ENCODE assay signal across 2 cellular contexts in genomic region chr19:47529018-47529742, GRCh38.
TF ChIP-seq lines count a peak whose summit lies in the region.

No MANE protein-coding gene starts in this region.

TF ChIP-seq in GM12891, 5 proteins besides CTCF, POLR2A, EP300 and RAD21:
- TF ChIP-seq TAF1 (IDR thresholded peaks at IDR 0.05; ENCODE audit: low read depth, low read length), result no peak

TF ChIP-seq in H1, 55 proteins besides CTCF, POLR2A, EP300 and RAD21:
- TF ChIP-seq CEBPB (IDR thresholded peaks at IDR 0.05; ENCODE audit: low read depth, low read length), result no peak
